ENCODE assay signal across 8 cellular contexts in the genomic region with DNA sequence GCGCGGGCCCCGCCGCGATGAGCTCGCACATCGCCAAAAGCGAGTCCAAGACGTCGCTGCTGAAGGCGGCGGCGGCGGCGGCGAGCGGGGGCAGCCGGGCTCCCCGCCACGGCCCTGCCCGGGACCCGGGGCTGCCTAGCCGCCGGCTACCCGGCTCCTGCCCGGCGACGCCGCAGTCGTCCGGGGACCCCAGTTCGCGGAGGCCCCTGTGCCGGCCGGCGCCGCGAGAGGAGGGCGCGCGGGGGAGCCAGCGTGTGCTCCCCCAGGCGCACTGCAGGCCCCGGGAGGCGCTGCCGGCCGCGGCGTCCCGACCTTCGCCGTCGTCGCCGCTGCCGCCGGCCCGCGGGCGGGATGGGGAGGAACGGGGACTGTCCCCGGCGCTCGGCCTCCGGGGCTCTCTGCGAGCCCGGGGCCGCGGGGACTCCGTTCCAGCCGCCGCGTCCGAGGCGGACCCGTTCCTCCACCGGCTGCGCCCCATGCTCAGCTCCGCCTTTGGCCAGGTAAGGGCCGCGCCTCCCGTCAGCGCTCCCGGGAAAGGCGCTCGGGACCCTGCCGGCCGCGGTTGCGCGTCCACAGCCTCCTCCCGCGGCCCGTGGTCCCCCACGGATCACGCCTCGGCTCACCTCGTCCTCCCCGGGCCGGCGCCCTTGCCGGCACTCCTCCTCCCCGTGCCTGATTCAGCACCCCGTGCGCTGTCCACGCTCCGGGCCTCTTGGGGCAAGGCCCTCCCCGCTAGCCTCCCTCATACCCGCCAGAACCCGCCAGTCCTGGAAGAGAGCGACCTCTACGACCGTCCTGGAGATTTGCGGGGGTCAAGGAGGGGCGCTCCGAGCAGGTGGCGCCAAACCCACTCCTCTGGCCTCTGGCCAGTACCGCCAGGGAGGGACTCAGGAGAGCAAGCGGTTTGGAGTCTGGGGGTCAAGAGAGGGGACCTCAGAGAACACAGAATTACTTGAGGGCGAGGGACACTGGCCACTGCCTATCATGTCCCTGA. TPM values are rescaled to one million over a fixed set of nuclear protein-coding genes. Genes with fewer than 3 reads are reported as not detected.
DNase-seq lines count a peak whose midpoint lies in the region; ATAC-seq and TF ChIP-seq lines count a peak whose summit lies in the region.

No MANE protein-coding gene starts in this region.

- H3K27me3 ChIP-seq in adipocyte (replicated peaks; ENCODE audit: control insufficient read depth, insufficient read depth, low read length) (peaks cover 67% of the 10 kb centered on the region), smooth muscle cell (ENCODE audit: low read depth) (peaks cover 74% of the 10 kb centered on the region)

- H3K9ac ChIP-seq in SK-N-MC (ENCODE audit: insufficient read length) (no peak overlapping the region), adipocyte (ENCODE audit: low read length) (no peak overlapping the region), smooth muscle cell (ENCODE audit: low read depth) (no peak overlapping the region)

- H3K79me2 ChIP-seq in smooth muscle cell (ENCODE audit: low read depth), result no peaks in the 10 kb centered on the region

- no peaks in the 10 kb centered on the region for H4K20me1 ChIP-seq in smooth muscle cell (ENCODE audit: low read depth)

- H3F3A ChIP-seq in smooth muscle cell (ENCODE audit: low read depth), result no peaks in the 10 kb centered on the region

- H3K9me3 ChIP-seq in SK-N-MC (ENCODE audit: low read depth, low read length) (no peaks in the 10 kb centered on the region), adipocyte (ENCODE audit: control insufficient read depth, low read length) (no peaks in the 10 kb centered on the region), smooth muscle cell (replicated peaks; ENCODE audit: low read depth) (no peaks in the 10 kb centered on the region)

- WGBS in smooth muscle cell (ENCODE audit: low lambda C conversion rate), result 2% methylated on average over 95 of the region's 120 CpGs

- H3K4me2 ChIP-seq in smooth muscle cell, result peak overlapping the region; percentile 93

- H3K4me3 ChIP-seq in SK-N-MC (peak overlapping the region; percentile 67), adipocyte (ENCODE audit: low read length) (peak overlapping the region; percentile 52), smooth muscle cell (peak overlapping the region; percentile 47)

- H3K27ac ChIP-seq in SK-N-MC (no peak overlapping the region), smooth muscle cell (ENCODE audit: low read depth) (no peak overlapping the region)

- peak; percentile 34 for ATAC-seq in HG03039 (IDR thresholded peaks at IDR 0.05; ENCODE audit: unreplicated experiment)

- H2AFZ ChIP-seq in smooth muscle cell (ENCODE audit: low read depth), result no peak overlapping the region

- H3K36me3 ChIP-seq in SK-N-MC (ENCODE audit: insufficient read depth, low read length) (no peaks in the 10 kb centered on the region), adipocyte (ENCODE audit: control insufficient read depth, insufficient read depth, low read length, severe bottlenecking) (no peaks in the 10 kb centered on the region), smooth muscle cell (ENCODE audit: low read depth) (no peaks in the 10 kb centered on the region)

- peak; percentile 75 for DNase-seq in DMS53 (lab: John Stamatoyannopoulos, UW)
- no peak for DNase-seq in DMS53 treated with DMSO at 0.1 percent for 48 hours (lab: John Stamatoyannopoulos, UW; ENCODE audit: unreplicated experiment)
- no peak for DNase-seq in SK-N-MC (ENCODE audit: low read depth, low spot score)
- DNase-seq in adipocyte (ENCODE audit: low read depth), result peak; percentile 71
- peak; percentile 54 for DNase-seq in hepatic stellate cell (ENCODE audit: low spot score)
- peak; percentile 35 for DNase-seq in smooth muscle cell (lab: John Stamatoyannopoulos, UW; ENCODE audit: unreplicated experiment)
- no peak for DNase-seq in NCI-H526 treated with DMSO at 0.1 percent for 48 hours (lab: John Stamatoyannopoulos, UW)

- no peaks in the 10 kb centered on the region for H3K4me1 ChIP-seq in adipocyte (ENCODE audit: control insufficient read depth, insufficient read depth, low read length)
- H3K4me1 ChIP-seq in smooth muscle cell (ENCODE audit: low read depth), result peaks cover 4% of the 10 kb centered on the region

- no peak for TF ChIP-seq CTCF in smooth muscle cell (IDR thresholded peaks at IDR 0.05; ENCODE audit: borderline replicate concordance, insufficient read depth, poor library complexity, severe bottlenecking)

RNA-seq across cellular contexts. Expression of a gene that starts 0.7 kb away (rescaled TPM):
- not detected in 2 replicates for total RNA-seq in smooth muscle cell
- 0.50 TPM in 1 of 2 replicates, not detected in the other for polyA plus RNA-seq in smooth muscle cell

RNA-seq across cellular contexts. Expression of a gene that starts 45.8 kb away (rescaled TPM):
- 70.7 and 92.5 TPM in 2 replicates for total RNA-seq in smooth muscle cell
- 220 and 230 TPM in 2 replicates for polyA plus RNA-seq in smooth muscle cell

RNA-seq across cellular contexts. Expression of a gene that starts 59.9 kb away (rescaled TPM):
- 21.8 and 25.8 TPM in 2 replicates for total RNA-seq in smooth muscle cell
- 40.4 and 57.5 TPM in 2 replicates for polyA plus RNA-seq in smooth muscle cell

Comparison
In these comparisons a context has a peak if more than half of its experiments do, and no peak if none do; other contexts are left out.
1. DNase-seq: peak in DMS53 (single experiment), adipocyte (single experiment), hepatic stellate cell (single experiment) and smooth muscle cell (single experiment); none in DMS53 treated with DMSO at 0.1 percent for 48 hours (single experiment), SK-N-MC (single experiment) and NCI-H526 treated with DMSO at 0.1 percent for 48 hours (single experiment).
2. Peak in every context shown above with its lines, with median percentiles within 50 percentile points of each other: H3K4me3 ChIP-seq.